In the genomic region with DNA sequence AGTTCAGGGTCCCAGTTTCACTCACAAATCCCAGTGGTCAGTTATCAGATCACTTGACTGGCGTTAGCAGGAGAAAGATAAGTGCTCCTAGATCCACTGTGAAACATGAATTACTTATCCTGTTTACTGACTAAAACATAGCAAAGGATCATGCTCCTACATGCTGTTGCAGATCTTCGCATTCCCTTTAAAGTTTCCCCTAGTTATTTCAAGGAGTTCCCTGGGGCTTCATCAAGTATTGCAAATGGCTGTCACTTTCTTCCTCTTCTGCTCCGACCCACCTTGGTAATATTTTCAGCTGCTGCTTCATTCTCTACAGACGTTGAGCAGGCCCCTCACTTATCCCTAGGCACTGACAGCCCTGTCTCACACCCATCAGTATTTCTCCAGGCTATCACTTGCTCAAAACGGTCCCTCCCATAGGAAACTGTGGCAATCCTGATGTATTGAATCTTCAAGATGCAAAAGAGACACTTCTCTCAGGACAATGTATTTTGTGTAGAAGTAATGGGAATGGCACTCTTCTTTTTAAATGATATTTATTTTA, we compare ENCODE assay signal across 11 cellular contexts.
DNase-seq lines count a peak whose midpoint lies in the region; ATAC-seq and TF ChIP-seq lines count a peak whose summit lies in the region.
"Had no signal": no experiment of that assay in that cellular context is flagged by ENCODE, and none has a peak within 500 bp of the region (broad histone marks: within the 10 kb centered on the region; RNA-seq: fewer than 3 reads in every experiment).

No MANE protein-coding gene starts in this region.

- no peaks in the 10 kb centered on the region for H3K27me3 Mint-ChIP-seq in effector memory CD8-positive, alpha-beta T cell
- H3K27me3 Mint-ChIP-seq: dendritic cell treated with granulocyte-macrophage colony-stimulating factor and Interleukin-4, amounts not matched to agents 40 ng/mL and 50 ng/mL, for 4 days had no signal

- peaks cover 26 to 46% of the 10 kb centered on the region in 2 donors for H3K4me1 Mint-ChIP-seq in effector memory CD8-positive, alpha-beta T cell (ENCODE audit: low read depth in 2 of 2)

- H3K27ac ChIP-seq in RWPE1, result peak overlapping the region; percentile 88

- CTCF ChIA-PET in RWPE1 (lab: Yijun Ruan, JAX), result no interaction called here

- peak overlapping the region in 1 of 2 donors; percentile 72 for H3K27ac Mint-ChIP-seq in effector memory CD8-positive, alpha-beta T cell
- H3K27ac Mint-ChIP-seq: dendritic cell treated with granulocyte-macrophage colony-stimulating factor and Interleukin-4, amounts not matched to agents 40 ng/mL and 50 ng/mL, for 4 days had no signal

- TF ChIP-seq CTCF in RWPE1 (conservative IDR thresholded peaks at IDR 0.05; ENCODE audit: low read depth), result no peak
- no peak for TF ChIP-seq CTCF in epithelial cell of esophagus (IDR thresholded peaks at IDR 0.05; ENCODE audit: insufficient read depth, low read depth, low read length, missing control alignments)

- POLR2A ChIA-PET in RWPE1 (lab: Yijun Ruan, JAX; ENCODE audit: low non-redundant PET), result no interaction called here

- DNase-seq in ELR (ENCODE audit: low read depth) (peak; percentile 26), RWPE1 (ENCODE audit: low spot score) (no peak), epithelial cell of esophagus (ENCODE audit: low read depth) (peak; percentile 70), retina (peak; percentile 18)
- no peak for DNase-seq in activated CD4-positive, alpha-beta T cell treated with anti-CD3 and anti-CD28 coated beads, Interleukin-2, amount 50 U/mL, for 48 hours
- no peak for DNase-seq in stimulated activated naive CD4-positive, alpha-beta T cell (lab: John Stamatoyannopoulos, UW)
- DNase-seq in effector memory CD8-positive, alpha-beta T cell, result no peak
- DNase-seq: GOT3; MV-4-11; stimulated activated CD4-positive, alpha-beta T cell treated with anti-CD3 and anti-CD28 coated beads, Interleukin-4, amount 100 ng/mL, for 4 hours had no signal

- no peaks in the 10 kb centered on the region for H3K9me3 Mint-ChIP-seq in effector memory CD8-positive, alpha-beta T cell
- H3K9me3 Mint-ChIP-seq: dendritic cell treated with granulocyte-macrophage colony-stimulating factor and Interleukin-4, amounts not matched to agents 40 ng/mL and 50 ng/mL, for 4 days had no signal

- H3K4me3 Mint-ChIP-seq in effector memory CD8-positive, alpha-beta T cell, result no peak overlapping the region
- H3K4me3 Mint-ChIP-seq: dendritic cell treated with granulocyte-macrophage colony-stimulating factor and Interleukin-4, amounts not matched to agents 40 ng/mL and 50 ng/mL, for 4 days had no signal

- no peak overlapping the region for H3K4me3 ChIP-seq in epithelial cell of esophagus (ENCODE audit: low read length)

- no peak for ATAC-seq in effector memory CD8-positive, alpha-beta T cell (replicated peaks)

- H3K36me3 Mint-ChIP-seq in effector memory CD8-positive, alpha-beta T cell (ENCODE audit: insufficient read depth), result no peaks in the 10 kb centered on the region

Comparison
In these comparisons a context has a peak if more than half of its experiments do, and no peak if none do; other contexts are left out.
1. DNase-seq: peak in ELR (single experiment), epithelial cell of esophagus (single experiment) and retina (single experiment); none in RWPE1 (single experiment), activated CD4-positive, alpha-beta T cell treated with anti-CD3 and anti-CD28 coated beads, Interleukin-2, amount 50 U/mL, for 48 hours (0 of 2), stimulated activated naive CD4-positive, alpha-beta T cell (0 of 6) and effector memory CD8-positive, alpha-beta T cell (0 of 3).